Comparison of ENCODE assay signal across 22 cellular contexts in the genomic region with DNA sequence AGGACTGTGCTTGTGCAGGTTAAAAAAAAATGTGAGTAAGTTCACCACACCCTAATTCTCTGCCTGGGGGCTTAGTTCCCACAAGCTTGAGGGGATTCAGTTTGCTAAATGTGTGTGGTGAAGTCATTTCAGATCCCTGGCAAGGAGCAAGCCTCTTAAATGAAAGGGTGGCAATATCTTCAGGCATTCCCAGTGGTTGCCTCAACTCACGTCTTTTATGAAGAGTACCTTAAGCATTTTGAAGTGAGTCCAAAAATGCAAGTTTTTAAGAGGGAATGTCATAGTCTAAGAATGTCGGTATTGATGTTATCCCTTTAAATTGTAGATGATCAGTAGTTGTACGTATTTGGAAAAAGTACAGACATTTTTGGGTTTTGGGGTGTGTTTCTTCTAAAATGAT. TPM values are rescaled to one million over a fixed set of nuclear protein-coding genes. Genes with fewer than 3 reads are reported as not detected.
A peak's percentile ranks its signal among the peaks of the same experiment; 100 is the strongest.
DNase-seq lines count a peak whose midpoint lies in the region; FAIRE-seq and TF ChIP-seq lines count a peak whose summit lies in the region.
"Had no signal": no experiment of that assay in that cellular context is flagged by ENCODE, and none has a peak within 500 bp of the region (broad histone marks: within the 10 kb centered on the region; RNA-seq: fewer than 3 reads in every experiment).

No MANE protein-coding gene starts in this region.

- intact Hi-C loops in activated CD4-positive, alpha-beta T cell treated with anti-CD3 and anti-CD28 coated beads, Interleukin-2, amount 10 ng/mL, durations not matched to agents 24 days and 14 days (cut with micrococcal nuclease), result loop anchor here (5.0 kb wide), 1 partner anchor 213 kb away; a partner anchor contains a TSS
- intact Hi-C loops in esophagus squamous epithelium (cut with DNase I), result no loop called here

- DNase-seq in activated CD4-positive, alpha-beta T cell treated with anti-CD3 and anti-CD28 coated beads, Interleukin-2, amount 10 ng/mL, durations not matched to agents 24 days and 14 days, result peak; percentile 34
- DNase-seq in activated CD4-positive, alpha-beta T cell treated with anti-CD3 and anti-CD28 coated beads for 4 hours, result no peak
- DNase-seq in SK-N-MC (ENCODE audit: low read depth, low spot score), result no peak
- DNase-seq in esophagus squamous epithelium (lab: John Stamatoyannopoulos, UW), result no peak
- DNase-seq in urothelium cell line (ENCODE audit: low spot score), result peak; percentile 64
- DNase-seq in NCI-H524 (lab: John Stamatoyannopoulos, UW), result no peak
- no peak for DNase-seq in activated naive CD4-positive, alpha-beta T cell treated with anti-CD3 and anti-CD28 coated beads, Interleukin-2, amount 50 U/mL, for 16 hours
- no peak for DNase-seq in activated effector memory CD4-positive, alpha-beta T cell treated with anti-CD3 and anti-CD28 coated beads, Interleukin-2, amount 50 U/mL, for 16 hours
- DNase-seq: 8988T; activated B cell treated with CpG ODN at 0.5 μM for 24 hours; activated CD8-positive, alpha-beta T cell treated with anti-CD3 and anti-CD28 coated beads for 36 hours; activated naive CD4-positive, alpha-beta T cell treated with anti-CD3 and anti-CD28 coated beads for 36 hours; anterior cingulate cortex; heart right ventricle; NCI-H748 treated with DMSO at 0.1 percent for 48 hours; retina; SHP77 treated with DMSO at 0.1 percent for 48 hours; stimulated activated CD8-positive, alpha-beta memory T cell treated with anti-CD3 and anti-CD28 coated beads, Interleukin-4, amount 100 ng/mL, for 48 hours had no signal

- H3K36me3 Mint-ChIP-seq in activated CD4-positive, alpha-beta T cell treated with anti-CD3 and anti-CD28 coated beads, Interleukin-2, amount 10 ng/mL, durations not matched to agents 24 days and 14 days (ENCODE audit: low read depth), result peaks cover 43% of the 10 kb centered on the region

- peaks cover 19% of the 10 kb centered on the region for H3K4me1 Mint-ChIP-seq in activated CD4-positive, alpha-beta T cell treated with anti-CD3 and anti-CD28 coated beads, Interleukin-2, amount 10 ng/mL, durations not matched to agents 24 days and 14 days

- WGBS in esophagus squamous epithelium, 2 donors, result 38 to 58% methylated on average over 3 of the region's 3 CpGs

- H3K4me3 Mint-ChIP-seq in activated CD4-positive, alpha-beta T cell treated with anti-CD3 and anti-CD28 coated beads, Interleukin-2, amount 10 ng/mL, durations not matched to agents 24 days and 14 days, result no peak overlapping the region
- H3K4me3 Mint-ChIP-seq: activated B cell treated with CpG ODN at 0.5 μM for 24 hours; activated CD8-positive, alpha-beta T cell treated with anti-CD3 and anti-CD28 coated beads for 36 hours; activated naive CD4-positive, alpha-beta T cell treated with anti-CD3 and anti-CD28 coated beads for 36 hours; T-helper 1 cell treated with Interleukin-12 subunit alpha and Interleukin-12 subunit beta and Interleukin-4 antibody, amounts not matched to agents 30 μg/mL and 1 μg/mL, for 36 hours had no signal

- H3K36me3 ChIP-seq in SK-N-MC (ENCODE audit: insufficient read depth, low read length) (peaks cover 10% of the 10 kb centered on the region; the same call in 1 of the 2 replicates), esophagus squamous epithelium (peaks cover 0 to 34% (median 0%) of the 10 kb centered on the region in 3 donors)

- H3K27ac ChIP-seq in SK-N-MC, result peak overlapping the region; percentile 81
- peak overlapping the region; percentile 20 to 72 (median 40) for H3K27ac ChIP-seq in esophagus squamous epithelium
- H3K27ac ChIP-seq: BLaER1 treated with 17β-estradiol and CSF1 and Interleukin-3, amounts not matched to agents 10 nM and 100 nM; heart right ventricle; neutrophil had no signal

- H3K4me1 ChIP-seq in esophagus squamous epithelium, result peaks cover 6 to 69% (median 21%) of the 10 kb centered on the region in 3 donors

- no peak overlapping the region for H3K27ac Mint-ChIP-seq in activated CD4-positive, alpha-beta T cell treated with anti-CD3 and anti-CD28 coated beads, Interleukin-2, amount 10 ng/mL, durations not matched to agents 24 days and 14 days
- H3K27ac Mint-ChIP-seq: activated B cell treated with CpG ODN at 0.5 μM for 24 hours; activated CD8-positive, alpha-beta T cell treated with anti-CD3 and anti-CD28 coated beads for 36 hours; activated naive CD4-positive, alpha-beta T cell treated with anti-CD3 and anti-CD28 coated beads for 36 hours; T-helper 1 cell treated with Interleukin-12 subunit alpha and Interleukin-12 subunit beta and Interleukin-4 antibody, amounts not matched to agents 30 μg/mL and 1 μg/mL, for 36 hours had no signal

- H3K9ac ChIP-seq in SK-N-MC (ENCODE audit: insufficient read length), result peak overlapping the region; percentile 32
- H3K9ac ChIP-seq: BLaER1 treated with 17β-estradiol and CSF1 and Interleukin-3, amounts not matched to agents 10 nM and 100 nM had no signal

- H3K9me3 Mint-ChIP-seq in activated CD4-positive, alpha-beta T cell treated with anti-CD3 and anti-CD28 coated beads, Interleukin-2, amount 10 ng/mL, durations not matched to agents 24 days and 14 days, result no peaks in the 10 kb centered on the region
- H3K9me3 Mint-ChIP-seq: activated B cell treated with CpG ODN at 0.5 μM for 24 hours; activated CD8-positive, alpha-beta T cell treated with anti-CD3 and anti-CD28 coated beads for 36 hours; activated naive CD4-positive, alpha-beta T cell treated with anti-CD3 and anti-CD28 coated beads for 36 hours; T-helper 1 cell treated with Interleukin-12 subunit alpha and Interleukin-12 subunit beta and Interleukin-4 antibody, amounts not matched to agents 30 μg/mL and 1 μg/mL, for 36 hours had no signal

- H3K27me3 Mint-ChIP-seq in activated CD4-positive, alpha-beta T cell treated with anti-CD3 and anti-CD28 coated beads, Interleukin-2, amount 10 ng/mL, durations not matched to agents 24 days and 14 days, result no peaks in the 10 kb centered on the region
- H3K27me3 Mint-ChIP-seq: activated B cell treated with CpG ODN at 0.5 μM for 24 hours; activated CD8-positive, alpha-beta T cell treated with anti-CD3 and anti-CD28 coated beads for 36 hours had no signal

- H3K27me3 ChIP-seq in esophagus squamous epithelium, result no peaks in the 10 kb centered on the region
- H3K27me3 ChIP-seq: BLaER1 treated with 17β-estradiol and CSF1 and Interleukin-3, amounts not matched to agents 10 nM and 100 nM; heart right ventricle; neutrophil had no signal

- no peak for TF ChIP-seq POLR2A in esophagus squamous epithelium (IDR thresholded peaks at IDR 0.05)

- no peak for FAIRE-seq in urothelium cell line (lab: Jason Lieb, UNC)
- FAIRE-seq: HepG2 had no signal

- H3K4me3 ChIP-seq in SK-N-MC, result peak overlapping the region; percentile 27
- no peak overlapping the region for H3K4me3 ChIP-seq in esophagus squamous epithelium
- H3K4me3 ChIP-seq: BLaER1 treated with 17β-estradiol and CSF1 and Interleukin-3, amounts not matched to agents 10 nM and 100 nM; heart right ventricle had no signal

- TF ChIP-seq CTCF in esophagus squamous epithelium (IDR thresholded peaks at IDR 0.05), result no peak

- H3K9me3 ChIP-seq in SK-N-MC (ENCODE audit: low read depth, low read length) (no peaks in the 10 kb centered on the region), esophagus squamous epithelium (no peaks in the 10 kb centered on the region)
- H3K9me3 ChIP-seq: heart right ventricle, neutrophil had no signal

RNA-seq across cellular contexts. Expression of a gene that starts 4.9 kb away (rescaled TPM):
- total RNA-seq in activated CD4-positive, alpha-beta T cell treated with anti-CD3 and anti-CD28 coated beads, Interleukin-2, amount 10 ng/mL, durations not matched to agents 24 days and 14 days, result 12.5 and 14.4 TPM in 2 replicates
- total RNA-seq in esophagus squamous epithelium, result 10 to 100 TPM; 15.0 to 31.8 (median 17.7) TPM

RNA-seq across cellular contexts. Expression of a gene that starts 28.6 kb away (rescaled TPM):
- total RNA-seq in activated CD4-positive, alpha-beta T cell treated with anti-CD3 and anti-CD28 coated beads, Interleukin-2, amount 10 ng/mL, durations not matched to agents 24 days and 14 days, result 0.64 and 0.84 TPM in 2 replicates
- total RNA-seq in esophagus squamous epithelium, result 1 to 10 TPM; 2.3 to 9.7 (median 6.8) TPM
- total RNA-seq: activated B cell treated with CpG ODN at 0.5 μM for 24 hours had no signal

Comparison
In these comparisons a context has a peak if more than half of its experiments do, and no peak if none do; other contexts are left out.
1. DNase-seq: peak in activated CD4-positive, alpha-beta T cell treated with anti-CD3 and anti-CD28 coated beads, Interleukin-2, amount 10 ng/mL, durations not matched to agents 24 days and 14 days (single experiment) and urothelium cell line (single experiment); none in activated CD4-positive, alpha-beta T cell treated with anti-CD3 and anti-CD28 coated beads for 4 hours (0 of 2), SK-N-MC (single experiment), esophagus squamous epithelium (single experiment), NCI-H524 (0 of 2), activated naive CD4-positive, alpha-beta T cell treated with anti-CD3 and anti-CD28 coated beads, Interleukin-2, amount 50 U/mL, for 16 hours (single experiment) and activated effector memory CD4-positive, alpha-beta T cell treated with anti-CD3 and anti-CD28 coated beads, Interleukin-2, amount 50 U/mL, for 16 hours (single experiment).